ENCODE assay signal across 28 cellular contexts in genomic region chr22:22129387-22129786, GRCh38.
"Had no signal": no experiment of that assay in that cellular context is flagged by ENCODE, and none has a peak within 500 bp of the region (broad histone marks: within the 10 kb centered on the region; RNA-seq: fewer than 3 reads in every experiment).

No MANE protein-coding gene starts in this region.

- DNase-seq: stimulated activated CD4-positive, alpha-beta T cell treated with anti-CD3 and anti-CD28 coated beads, Interleukin-2, amount 100 ng/mL, for 48 hours; stimulated activated CD4-positive, alpha-beta T cell treated with anti-CD3 and anti-CD28 coated beads, Interleukin-4, amount 100 ng/mL, for 1 hour; stimulated activated CD4-positive, alpha-beta T cell treated with anti-CD3 and anti-CD28 coated beads, Interleukin-4, amount 100 ng/mL, for 24 hours; stimulated activated CD4-positive, alpha-beta T cell treated with anti-CD3 and anti-CD28 coated beads, Interleukin-4, amount 100 ng/mL, for 4 hours; stimulated activated CD8-positive, alpha-beta memory T cell treated with anti-CD3 and anti-CD28 coated beads, Interleukin-4, amount 100 ng/mL, for 48 hours; stimulated activated naive B cell treated with anti-CD40 and anti-IgM and Interleukin-4, amounts not matched to agents 10 μg/mL and 1 μg/mL and 100 μg/mL, for 72 hours; stimulated activated naive CD4-positive, alpha-beta T cell; stimulated activated naive CD4-positive, alpha-beta T cell treated with Interleukin-2 at 50 U/mL for 16 hours; stimulated activated naive CD8-positive, alpha-beta T cell treated with anti-CD3 and anti-CD28 coated beads, Interleukin-15, amount 100 ng/mL, for 72 hours; stimulated activated naive CD8-positive, alpha-beta T cell treated with anti-CD3 and anti-CD28 coated beads, Interleukin-15, Interleukin-2, amounts not matched to agents 100 U/mL and 50 U/mL, for 24 hours; stomach; substantia nigra; testis; thyroid gland; tibial artery; transverse colon; trophoblast cell; upper lobe of left lung; upper lobe of right lung; uterus had no signal

- H3K27ac ChIP-seq: stomach, suprapubic skin, testis, thoracic aorta, thyroid gland, tibial artery, tibial nerve, transverse colon, upper lobe of left lung, upper lobe of right lung, uterus, vagina had no signal

- H3K4me3 ChIP-seq: stomach, suprapubic skin, testis, thoracic aorta, thyroid gland, tibial artery, tibial nerve, transverse colon, upper lobe of left lung, upper lobe of right lung, uterus, vagina had no signal

- H3K9me3 Mint-ChIP-seq: stimulated activated effector memory CD8-positive, alpha-beta T cell treated with anti-CD3 and anti-CD28 coated beads, Interleukin-12 subunit alpha, Interleukin-12 subunit beta, amount 100 ng/mL, for 72 hours; stimulated activated memory B cell treated with anti-CD40 and anti-IgM and Interleukin-4, amounts not matched to agents 10 μg/mL and 1 μg/mL and 100 μg/mL, for 72 hours; stimulated activated naive B cell treated with anti-CD40 and anti-IgM and Interleukin-4, amounts not matched to agents 10 μg/mL and 1 μg/mL and 100 μg/mL, for 72 hours; stimulated activated naive CD8-positive, alpha-beta T cell treated with anti-CD3 and anti-CD28 coated beads, Interleukin-15, amount 100 ng/mL, for 72 hours; stimulated activated naive CD8-positive, alpha-beta T cell treated with anti-CD3 and anti-CD28 coated beads, Interleukin-15, Interleukin-2, amounts not matched to agents 100 ng/mL and 50 ng/mL, for 24 hours; type B pancreatic cell had no signal

- ATAC-seq: stimulated activated effector memory CD8-positive, alpha-beta T cell treated with anti-CD3 and anti-CD28 coated beads, Interleukin-12 subunit alpha, Interleukin-12 subunit beta, amount 100 ng/mL, for 72 hours; stimulated activated memory B cell treated with anti-CD40 and anti-IgM and Interleukin-4, amounts not matched to agents 10 μg/mL and 1 μg/mL and 100 μg/mL, for 72 hours; stimulated activated naive B cell treated with anti-CD40 and anti-IgM and Interleukin-4, amounts not matched to agents 10 μg/mL and 1 μg/mL and 100 μg/mL, for 72 hours; stimulated activated naive CD8-positive, alpha-beta T cell treated with anti-CD3 and anti-CD28 coated beads, Interleukin-15, amount 100 ng/mL, for 72 hours; stimulated activated naive CD8-positive, alpha-beta T cell treated with anti-CD3 and anti-CD28 coated beads, Interleukin-15, Interleukin-2, amounts not matched to agents 100 U/mL and 50 U/mL, for 24 hours; upper lobe of right lung had no signal

- H3K36me3 Mint-ChIP-seq: stimulated activated effector memory CD8-positive, alpha-beta T cell treated with anti-CD3 and anti-CD28 coated beads, Interleukin-12 subunit alpha, Interleukin-12 subunit beta, amount 100 ng/mL, for 72 hours; stimulated activated memory B cell treated with anti-CD40 and anti-IgM and Interleukin-4, amounts not matched to agents 10 μg/mL and 1 μg/mL and 100 μg/mL, for 72 hours; stimulated activated naive B cell treated with anti-CD40 and anti-IgM and Interleukin-4, amounts not matched to agents 10 μg/mL and 1 μg/mL and 100 μg/mL, for 72 hours; type B pancreatic cell had no signal

- H3K4me1 ChIP-seq: stomach, suprapubic skin, testis, thyroid gland, tibial artery, tibial nerve, transverse colon, upper lobe of left lung, upper lobe of right lung, uterus, vagina had no signal

- H3K4me3 Mint-ChIP-seq: stimulated activated effector memory CD8-positive, alpha-beta T cell treated with anti-CD3 and anti-CD28 coated beads, Interleukin-12 subunit alpha, Interleukin-12 subunit beta, amount 100 ng/mL, for 72 hours; stimulated activated memory B cell treated with anti-CD40 and anti-IgM and Interleukin-4, amounts not matched to agents 10 μg/mL and 1 μg/mL and 100 μg/mL, for 72 hours; stimulated activated naive B cell treated with anti-CD40 and anti-IgM and Interleukin-4, amounts not matched to agents 10 μg/mL and 1 μg/mL and 100 μg/mL, for 72 hours; stimulated activated naive CD8-positive, alpha-beta T cell treated with anti-CD3 and anti-CD28 coated beads, Interleukin-15, amount 100 ng/mL, for 72 hours; stimulated activated naive CD8-positive, alpha-beta T cell treated with anti-CD3 and anti-CD28 coated beads, Interleukin-15, Interleukin-2, amounts not matched to agents 100 ng/mL and 50 ng/mL, for 24 hours; type B pancreatic cell had no signal

- H3K27ac Mint-ChIP-seq: stimulated activated effector memory CD8-positive, alpha-beta T cell treated with anti-CD3 and anti-CD28 coated beads, Interleukin-12 subunit alpha, Interleukin-12 subunit beta, amount 100 ng/mL, for 72 hours; stimulated activated memory B cell treated with anti-CD40 and anti-IgM and Interleukin-4, amounts not matched to agents 10 μg/mL and 1 μg/mL and 100 μg/mL, for 72 hours; stimulated activated naive B cell treated with anti-CD40 and anti-IgM and Interleukin-4, amounts not matched to agents 10 μg/mL and 1 μg/mL and 100 μg/mL, for 72 hours; stimulated activated naive CD8-positive, alpha-beta T cell treated with anti-CD3 and anti-CD28 coated beads, Interleukin-15, Interleukin-2, amounts not matched to agents 100 ng/mL and 50 ng/mL, for 24 hours; type B pancreatic cell had no signal

- H3K36me3 ChIP-seq: stomach, suprapubic skin, thoracic aorta, thyroid gland, tibial artery, tibial nerve, transverse colon, upper lobe of left lung, upper lobe of right lung, uterus, vagina had no signal

- H3K27me3 ChIP-seq: testis, thyroid gland, tibial nerve, upper lobe of left lung, uterus, vagina had no signal

- H3K27me3 Mint-ChIP-seq: stimulated activated memory B cell treated with anti-CD40 and anti-IgM and Interleukin-4, amounts not matched to agents 10 μg/mL and 1 μg/mL and 100 μg/mL, for 72 hours; stimulated activated naive B cell treated with anti-CD40 and anti-IgM and Interleukin-4, amounts not matched to agents 10 μg/mL and 1 μg/mL and 100 μg/mL, for 72 hours; stimulated activated naive CD8-positive, alpha-beta T cell treated with anti-CD3 and anti-CD28 coated beads, Interleukin-15, Interleukin-2, amounts not matched to agents 100 ng/mL and 50 ng/mL, for 24 hours had no signal

- H3K9me3 ChIP-seq: stomach, suprapubic skin, testis, thoracic aorta, thyroid gland, tibial artery, tibial nerve, transverse colon, upper lobe of left lung, upper lobe of right lung, uterus, vagina had no signal
